In genomic region chr2:127591221-127591923, GRCh38 we compare ENCODE assay signal across 8 cellular contexts. TPM values are rescaled to one million over a fixed set of nuclear protein-coding genes. Genes with fewer than 3 reads are reported as not detected.
DNase-seq lines count a peak whose midpoint lies in the region; ATAC-seq and TF ChIP-seq lines count a peak whose summit lies in the region.

No MANE protein-coding gene starts in this region.

- intact Hi-C loops in transverse colon (cut with DNase I; ENCODE audit: low total_unique reads), result loop anchor here (5.0 kb wide), 1 partner anchor 101 kb away; no protein-coding TSS in a partner anchor

- H3K27ac ChIP-seq in Peyer's patch, result no peak overlapping the region
- H3K27ac ChIP-seq in gastroesophageal sphincter, result no peak overlapping the region
- H3K27ac ChIP-seq in transverse colon, result no peak overlapping the region

- H3K36me3 ChIP-seq in Peyer's patch, result peaks cover 0 to 60% (median 0%) of the 10 kb centered on the region in 3 donors
- no peaks in the 10 kb centered on the region for H3K36me3 ChIP-seq in gastroesophageal sphincter
- H3K36me3 ChIP-seq in transverse colon, result no peaks in the 10 kb centered on the region

- no peak overlapping the region for H3K4me3 Mint-ChIP-seq in osteocyte (ENCODE audit: unreplicated experiment)

- TF ChIP-seq CTCF in AG04449 (IDR thresholded peaks at IDR 0.05; ENCODE audit: insufficient read depth, low read length, missing control alignments), result peak; percentile 95
- TF ChIP-seq CTCF in GM13976 (IDR thresholded peaks at IDR 0.05; ENCODE audit: borderline replicate concordance, control extremely low read depth, extremely low read depth, insufficient read depth, missing control alignments), result peak; percentile 89
- TF ChIP-seq CTCF in Peyer's patch (IDR thresholded peaks at IDR 0.05), result peak; percentile 41 to 91 (median 58)
- TF ChIP-seq CTCF in gastroesophageal sphincter (IDR thresholded peaks at IDR 0.05), result peak; percentile 78 to 95 (median 82)
- peak; percentile 86 for TF ChIP-seq CTCF in osteocyte (IDR thresholded peaks at IDR 0.05)
- TF ChIP-seq CTCF in transverse colon (IDR thresholded peaks at IDR 0.05), result peak; percentile 47 to 78 (median 63)

- POLR2A ChIA-PET in AG04449 (lab: Yijun Ruan, JAX), result interaction anchor here (1.2 kb wide), 1 partner anchor 56 kb away, joined by 3 read pairs; no protein-coding TSS in a partner anchor

- no peak overlapping the region for H3K27ac Mint-ChIP-seq in osteocyte (ENCODE audit: unreplicated experiment)

- TF ChIP-seq POLR2A in Peyer's patch (IDR thresholded peaks at IDR 0.05) (no peak), gastroesophageal sphincter (IDR thresholded peaks at IDR 0.05) (no peak), transverse colon (IDR thresholded peaks at IDR 0.05) (no peak)

- ATAC-seq in HG03378 (IDR thresholded peaks at IDR 0.05; ENCODE audit: unreplicated experiment) (peak; percentile 60), gastroesophageal sphincter (peak; percentile 77)

- peaks cover 8% of the 10 kb centered on the region for H3K9me3 Mint-ChIP-seq in osteocyte (ENCODE audit: unreplicated experiment)

- H3K4me1 Mint-ChIP-seq in osteocyte (ENCODE audit: unreplicated experiment), result peaks cover 3% of the 10 kb centered on the region

- TF ChIP-seq EP300 in gastroesophageal sphincter (IDR thresholded peaks at IDR 0.05) (no peak), transverse colon (IDR thresholded peaks at IDR 0.05; ENCODE audit: low read depth) (no peak)

- in situ Hi-C loops in GM13976 (cut with MboI; ENCODE audit: low sequenced_read_pairs, unreplicated experiment) (no loop called here), transverse colon (cut with MboI; ENCODE audit: low pct_ligation_motif_present in 1 of 4, low pct_unique_long_range_greater_than_20kb in 1 of 4, low sequenced_read_pairs in 3 of 4) (no loop called here)

- H3K4me1 ChIP-seq in Peyer's patch (no peaks in the 10 kb centered on the region), gastroesophageal sphincter (no peaks in the 10 kb centered on the region), transverse colon (no peaks in the 10 kb centered on the region)

- 33 to 80% methylated on average over 1 of the region's 10 CpGs for WGBS in gastroesophageal sphincter (ENCODE audit: low coverage in 1 of 2), 2 donors
- 42 to 70% methylated on average over 2 to 7 of the region's 10 CpGs for WGBS in transverse colon (ENCODE audit: low coverage in 1 of 2), 2 donors

- no peaks in the 10 kb centered on the region for H3K36me3 Mint-ChIP-seq in osteocyte (ENCODE audit: unreplicated experiment)

- no peak for DNase-seq in AG04449 (ENCODE audit: low read depth, low spot score)
- peak; percentile 90 for DNase-seq in GM13976 (ENCODE audit: low spot score)
- DNase-seq in Peyer's patch, result peak in 2 of 3 donors; percentile 79 to 81
- peak; percentile 21 for DNase-seq in activated T-helper 9 cell treated with anti-CD3 and anti-CD28 coated beads, Interleukin-2, amount 50 U/mL, for 16 hours (ENCODE audit: low read depth)
- peak; percentile 85 for DNase-seq in osteocyte (ENCODE audit: extremely low spot score, unreplicated experiment)
- peak; percentile 41 for DNase-seq in transverse colon

- H3K9me3 ChIP-seq in Peyer's patch (no peaks in the 10 kb centered on the region), gastroesophageal sphincter (no peaks in the 10 kb centered on the region), transverse colon (no peaks in the 10 kb centered on the region)

- no peaks in the 10 kb centered on the region for H3K27me3 Mint-ChIP-seq in osteocyte (ENCODE audit: unreplicated experiment)

- CTCF ChIA-PET in AG04449 (lab: Yijun Ruan, JAX), result interaction anchor here (0.6 to 6.9 kb wide), 40 partner anchors 8 to 399 kb away, joined by 3 to 119 read pairs (median 4); partner anchors contain the start of genes GPR17, LIMS2 and POLR2D

- H3K4me3 ChIP-seq in AG04449 (ENCODE audit: low read depth, low read length) (no peak overlapping the region), Peyer's patch (no peak overlapping the region), gastroesophageal sphincter (no peak overlapping the region), transverse colon (no peak overlapping the region)

- no peaks in the 10 kb centered on the region for H3K27me3 ChIP-seq in Peyer's patch
- H3K27me3 ChIP-seq in gastroesophageal sphincter, result no peaks in the 10 kb centered on the region
- no peaks in the 10 kb centered on the region for H3K27me3 ChIP-seq in transverse colon

RNA-seq across cellular contexts. Expression of gene GPR17, which starts 54.6 kb away (rescaled TPM):
- total RNA-seq in Peyer's patch (not detected), gastroesophageal sphincter (under 1 TPM in 1 of 4 donors, not detected in 3; 0.35 TPM), osteocyte (not detected in 2 replicates), transverse colon (under 1 TPM in 1 of 4 donors, not detected in 3; 0.14 TPM)

RNA-seq across cellular contexts. Expression of gene MYO7B, which starts 55.9 kb away (rescaled TPM):
- 1,000 to 10,000 TPM in 1 of 4 donors, 100 to 1,000 TPM in 3; 214 to 1,039 (median 594) TPM for total RNA-seq in Peyer's patch
- under 1 TPM in 3 of 4 donors, not detected in 1; 0.27 to 0.77 (median 0.54) TPM for total RNA-seq in gastroesophageal sphincter
- total RNA-seq in osteocyte, result not detected in 2 replicates
- total RNA-seq in transverse colon, result 100 to 1,000 TPM; 242 to 637 (median 280) TPM

Comparison
In these comparisons a context has a peak if more than half of its experiments do, and no peak if none do; other contexts are left out.
1. RNA of gene MYO7B, which starts 55.9 kb away (total RNA-seq): 214 to 1,039 TPM in Peyer's patch and 242 to 637 TPM in transverse colon; 0.27 to 0.77 TPM in gastroesophageal sphincter and not detected in osteocyte; every median in the first group is over 100 times any median in the second.
2. Peak in every context shown above with its lines, with median percentiles within 50 percentile points of each other: CTCF ChIP-seq.